Comparison of ENCODE assay signal across 7 cellular contexts in the genomic region with DNA sequence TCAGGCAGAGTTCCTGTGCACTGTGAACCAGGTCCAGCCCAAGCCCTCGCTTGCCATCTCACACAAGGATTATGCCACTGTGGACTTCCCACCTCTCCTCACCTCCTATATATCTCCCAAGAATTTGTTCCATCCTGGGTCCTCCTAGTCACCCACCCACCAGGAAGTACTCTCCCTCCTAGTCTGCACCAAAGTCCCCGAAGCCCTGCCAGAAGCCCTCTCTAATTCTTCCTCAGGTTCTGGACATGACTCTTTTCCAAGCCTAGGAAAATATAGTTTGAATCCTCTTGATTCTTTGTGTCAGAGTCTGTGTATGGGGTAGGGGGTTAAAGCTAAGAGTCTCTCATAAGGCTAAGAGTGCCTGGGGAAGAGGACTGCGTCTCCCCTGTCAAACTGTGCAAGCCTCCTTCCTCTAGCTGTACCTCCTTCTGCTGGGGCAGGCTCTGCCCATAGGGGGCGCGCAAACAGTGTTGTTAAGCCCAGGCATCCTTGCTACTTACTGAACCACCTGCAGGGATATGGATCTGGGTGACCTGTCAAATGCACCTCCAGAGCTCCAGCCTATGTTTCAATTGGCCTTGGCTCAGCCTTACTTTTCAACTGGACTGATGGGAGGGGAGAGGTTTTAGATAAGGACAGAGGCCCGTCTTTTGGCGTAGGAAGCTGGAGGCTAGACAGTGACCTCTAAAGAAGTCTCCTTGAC. TPM values are rescaled to one million over a fixed set of nuclear protein-coding genes. Genes with fewer than 3 reads are reported as not detected.
DNase-seq lines count a peak whose midpoint lies in the region; ATAC-seq and TF ChIP-seq lines count a peak whose summit lies in the region.

No MANE protein-coding gene starts in this region.

- no peak overlapping the region for H3K27ac ChIP-seq in SU-DHL-6 (ENCODE audit: low read depth, low read length)

- no peaks in the 10 kb centered on the region for H3F3A ChIP-seq in SU-DHL-6 (ENCODE audit: insufficient read depth)

- no peak overlapping the region for H3K4me2 ChIP-seq in SU-DHL-6 (ENCODE audit: low read depth, low read length, poor library complexity, severe bottlenecking)

- H4K20me1 ChIP-seq in SU-DHL-6 (ENCODE audit: low read depth, low read length), result no peaks in the 10 kb centered on the region

- H3K4me3 ChIP-seq in GM12864 (ENCODE audit: low read depth, low read length), result no peak overlapping the region
- no peak overlapping the region for H3K4me3 ChIP-seq in SU-DHL-6 (ENCODE audit: insufficient read depth, low read length, poor library complexity, severe bottlenecking)

- no peaks in the 10 kb centered on the region for H3K27me3 ChIP-seq in SU-DHL-6 (ENCODE audit: low read length)

- H3K9me2 ChIP-seq in SU-DHL-6 (replicated peaks; ENCODE audit: insufficient read depth, low read length), result no peaks in the 10 kb centered on the region

- DNase-seq in GM12864 (ENCODE audit: low read depth) (peak; percentile 19), NCI-H1092 (lab: John Stamatoyannopoulos, UW) (peak; percentile 59), left ventricle myocardium superior (peak; percentile 86), smooth muscle cell of the brain vasculature (ENCODE audit: low read depth, low spot score) (peak; percentile 33)
- peak; percentile 56 for DNase-seq in activated naive CD8-positive, alpha-beta T cell treated with anti-CD3 and anti-CD28 coated beads, Interleukin-2, amount 50 U/mL, for 16 hours (ENCODE audit: low read depth, low spot score)

- no peaks in the 10 kb centered on the region for H3K79me2 ChIP-seq in SU-DHL-6 (ENCODE audit: insufficient read depth, low read length)

- TF ChIP-seq CTCF in GM12864 (IDR thresholded peaks at IDR 0.05; ENCODE audit: low read depth, low read length, missing control alignments), result peak; percentile 97
- TF ChIP-seq CTCF in SU-DHL-6 (IDR thresholded peaks at IDR 0.05; ENCODE audit: insufficient read depth, low read length, poor library complexity, severe bottlenecking), result peak; percentile 87

- no peak overlapping the region for H3K9ac ChIP-seq in SU-DHL-6 (ENCODE audit: low read length)

- intact Hi-C loops in left ventricle myocardium superior (cut with micrococcal nuclease), result no loop called here

- no peaks in the 10 kb centered on the region for H3K9me3 ChIP-seq in SU-DHL-6 (ENCODE audit: insufficient read depth, low read length)

- ATAC-seq in left ventricle myocardium superior (peak; percentile 84), GM19324 (IDR thresholded peaks at IDR 0.05; ENCODE audit: low FRiP score, unreplicated experiment) (no peak)

- no peak overlapping the region for H2AFZ ChIP-seq in SU-DHL-6 (ENCODE audit: low read depth, low read length, severe bottlenecking)

- H3K36me3 ChIP-seq in SU-DHL-6 (ENCODE audit: low read length), result no peaks in the 10 kb centered on the region

RNA-seq across cellular contexts. Expression of a gene that starts 16.6 kb away (rescaled TPM):
- total RNA-seq in left ventricle myocardium superior, result not detected

RNA-seq across cellular contexts. Expression of a gene that starts 42.7 kb away (rescaled TPM):
- total RNA-seq in left ventricle myocardium superior, result not detected

Comparison
In these comparisons a context has a peak if more than half of its experiments do, and no peak if none do; other contexts are left out.
1. DNase-seq: peak in every context shown above with its lines; median percentile 86 in left ventricle myocardium superior; 59 in NCI-H1092; 56 in activated naive CD8-positive, alpha-beta T cell treated with anti-CD3 and anti-CD28 coated beads, Interleukin-2, amount 50 U/mL, for 16 hours; 33 in smooth muscle cell of the brain vasculature; 19 in GM12864.